In the genomic region with DNA sequence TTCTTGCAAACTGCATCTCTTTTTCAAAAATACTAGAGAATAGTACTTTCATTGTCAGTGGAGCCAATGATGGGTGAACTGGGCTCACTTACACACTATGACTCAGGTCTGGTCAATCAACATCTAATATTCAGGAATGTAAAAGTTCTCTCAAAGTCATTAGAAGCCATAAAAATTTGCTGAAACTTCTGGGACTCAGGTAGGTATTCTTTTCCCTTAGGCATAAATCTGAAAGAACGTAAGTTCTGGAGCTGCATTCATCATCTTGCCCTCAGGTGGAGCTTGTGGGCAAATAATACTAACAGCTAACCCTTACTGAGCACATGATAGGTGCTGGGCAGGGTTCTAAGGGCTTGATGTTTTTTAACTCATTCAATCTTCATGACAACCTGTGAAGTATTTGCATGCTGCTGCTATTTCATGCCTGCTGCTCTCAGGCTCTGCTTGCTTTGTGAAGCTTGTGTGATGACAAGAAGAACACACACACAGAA, we compare ENCODE assay signal across 21 cellular contexts.
DNase-seq lines count a peak whose midpoint lies in the region; ATAC-seq and TF ChIP-seq lines count a peak whose summit lies in the region.
"Had no signal": no experiment of that assay in that cellular context is flagged by ENCODE, and none has a peak within 500 bp of the region (broad histone marks: within the 10 kb centered on the region; RNA-seq: fewer than 3 reads in every experiment).

No MANE protein-coding gene starts in this region.

- no peak overlapping the region for H3K4me3 ChIP-seq in neural progenitor cell
- no peak overlapping the region for H3K4me3 ChIP-seq in BE2C (ENCODE audit: low read depth, low read length)
- H3K4me3 ChIP-seq: skin epidermis had no signal

- H3K27me3 ChIP-seq in neural progenitor cell: no peaks in the 10 kb centered on the region
- no peaks in the 10 kb centered on the region for H3K27me3 ChIP-seq in BE2C

- H3K27ac Mint-ChIP-seq in neural progenitor cell (no peak overlapping the region), MCF 10A (ENCODE audit: low read depth, unreplicated experiment) (no peak overlapping the region)
- H3K27ac Mint-ChIP-seq in natural killer cell treated with Interleukin-12 subunit alpha and Interleukin-12 subunit beta and Interleukin-15 and Interleukin-18, amount 100 ng/mL, for 72 hours: no peak overlapping the region
- H3K27ac Mint-ChIP-seq: activated CD4-positive, alpha-beta memory T cell treated with anti-CD3 and anti-CD28 coated beads for 36 hours; activated naive CD4-positive, alpha-beta T cell treated with anti-CD3 and anti-CD28 coated beads, Interleukin-2, amount 50 U/mL, for 24 hours; HFFc6; immature natural killer cell; nephron progenitor cell; progenitor cell of endocrine pancreas had no signal

- no peaks in the 10 kb centered on the region for H3F3A ChIP-seq in neural progenitor cell (ENCODE audit: low read depth)

- DNase-seq in HCEC 1CT (peak; percentile 16), RPMI7951 (ENCODE audit: low read depth) (peak; percentile 43), fibroblast of peridontal ligament (ENCODE audit: extremely low read depth) (peak; percentile 46), neural progenitor cell (ENCODE audit: low spot score) (no peak), BE2C (no peak), Right ventricle myocardium superior (no peak), MCF 10A (ENCODE audit: unreplicated experiment) (no peak)
- DNase-seq in natural killer cell treated with Interleukin-12 subunit alpha and Interleukin-12 subunit beta and Interleukin-15 and Interleukin-18, amount 100 ng/mL, for 72 hours (ENCODE audit: low spot score): no peak
- DNase-seq: activated CD4-positive, alpha-beta memory T cell treated with anti-CD3 and anti-CD28 coated beads for 36 hours; activated T-cell treated with anti-CD3 and anti-CD28 coated beads, Interleukin-2, amount 50 U/mL, for 1 hour; dermis blood vessel endothelial cell; HFFc6; immature natural killer cell; NCI-H1436 treated with DMSO at 0.1 percent for 48 hours; nephron progenitor cell; stimulated activated CD4-positive, alpha-beta T cell treated with anti-CD3 and anti-CD28 coated beads, Interleukin-4, amount 100 ng/mL, for 1 hour had no signal

- H3K9me3 Mint-ChIP-seq in neural progenitor cell (no peaks in the 10 kb centered on the region), MCF 10A (ENCODE audit: unreplicated experiment) (no peaks in the 10 kb centered on the region)
- H3K9me3 Mint-ChIP-seq in natural killer cell treated with Interleukin-12 subunit alpha and Interleukin-12 subunit beta and Interleukin-15 and Interleukin-18, amount 100 ng/mL, for 72 hours: peaks cover 10% of the 10 kb centered on the region
- H3K9me3 Mint-ChIP-seq: activated CD4-positive, alpha-beta memory T cell treated with anti-CD3 and anti-CD28 coated beads for 36 hours; activated naive CD4-positive, alpha-beta T cell treated with anti-CD3 and anti-CD28 coated beads, Interleukin-2, amount 50 U/mL, for 24 hours; HFFc6; nephron progenitor cell had no signal

- CTCF ChIA-PET in MCF 10A (lab: Yijun Ruan, JAX): interaction anchor here (0.5 to 1.6 kb wide), 9 partner anchors 8 to 480 kb away, joined by 3 to 7 read pairs (median 3); no protein-coding TSS in a partner anchor

- POLR2A ChIA-PET in MCF 10A (lab: Yijun Ruan, JAX): interaction anchor here (0.6 to 1.7 kb wide), 4 partner anchors 9 to 1846 kb away, joined by 3 to 5 read pairs (median 4); no protein-coding TSS in a partner anchor

- intact Hi-C loops in Right ventricle myocardium superior (cut with DNase I) (no loop called here), MCF 10A (cut with micrococcal nuclease) (no loop called here)

- no peaks in the 10 kb centered on the region for H3K36me3 Mint-ChIP-seq in neural progenitor cell
- no peaks in the 10 kb centered on the region for H3K36me3 Mint-ChIP-seq in MCF 10A (ENCODE audit: insufficient read depth, unreplicated experiment)
- no peaks in the 10 kb centered on the region for H3K36me3 Mint-ChIP-seq in natural killer cell treated with Interleukin-12 subunit alpha and Interleukin-12 subunit beta and Interleukin-15 and Interleukin-18, amount 100 ng/mL, for 72 hours
- H3K36me3 Mint-ChIP-seq: activated CD4-positive, alpha-beta memory T cell treated with anti-CD3 and anti-CD28 coated beads for 36 hours; activated naive CD4-positive, alpha-beta T cell treated with anti-CD3 and anti-CD28 coated beads, Interleukin-2, amount 50 U/mL, for 24 hours; immature natural killer cell had no signal

- H3K4me2 ChIP-seq in neural progenitor cell: no peak overlapping the region

- H3K79me2 ChIP-seq in neural progenitor cell (ENCODE audit: low read depth): no peaks in the 10 kb centered on the region

- H3K9me3 ChIP-seq in neural progenitor cell (ENCODE audit: low read depth): no peaks in the 10 kb centered on the region
- no peaks in the 10 kb centered on the region for H3K9me3 ChIP-seq in BE2C

- H2AFZ ChIP-seq in neural progenitor cell (replicated peaks): peak overlapping the region; percentile 18

- TF ChIP-seq CTCF in neural progenitor cell (IDR thresholded peaks at IDR 0.05) (no peak), BE2C (IDR thresholded peaks at IDR 0.05; ENCODE audit: low read depth, low read length) (no peak), MCF 10A (IDR thresholded peaks at IDR 0.05; ENCODE audit: unreplicated experiment) (no peak)

- no peaks in the 10 kb centered on the region for H4K20me1 ChIP-seq in neural progenitor cell (ENCODE audit: low read depth)

- peaks cover 16% of the 10 kb centered on the region for H3K4me1 Mint-ChIP-seq in neural progenitor cell
- no peaks in the 10 kb centered on the region for H3K4me1 Mint-ChIP-seq in MCF 10A (ENCODE audit: insufficient read depth, unreplicated experiment)
- H3K4me1 Mint-ChIP-seq in natural killer cell treated with Interleukin-12 subunit alpha and Interleukin-12 subunit beta and Interleukin-15 and Interleukin-18, amount 100 ng/mL, for 72 hours (ENCODE audit: low read depth in 2 of 2): no peaks in the 10 kb centered on the region
- H3K4me1 Mint-ChIP-seq: activated naive CD4-positive, alpha-beta T cell treated with anti-CD3 and anti-CD28 coated beads, Interleukin-2, amount 50 U/mL, for 24 hours; immature natural killer cell had no signal

- no TSS peak for BruUV-seq in MCF 10A (replicated peaks; lab: Mats Ljungman, UMichigan)

- no peak for ATAC-seq in Right ventricle myocardium superior (ENCODE audit: poor library complexity)
- no peak for ATAC-seq in natural killer cell treated with Interleukin-12 subunit alpha and Interleukin-12 subunit beta and Interleukin-15 and Interleukin-18, amount 100 ng/mL, for 72 hours
- ATAC-seq: Right ventricle myocardium inferior had no signal

- H3K27me3 Mint-ChIP-seq in neural progenitor cell (ENCODE audit: insufficient read depth, low read depth) (peaks cover 3% of the 10 kb centered on the region), MCF 10A (ENCODE audit: insufficient read depth, unreplicated experiment) (no peaks in the 10 kb centered on the region)
- H3K27me3 Mint-ChIP-seq in natural killer cell treated with Interleukin-12 subunit alpha and Interleukin-12 subunit beta and Interleukin-15 and Interleukin-18, amount 100 ng/mL, for 72 hours: no peaks in the 10 kb centered on the region
- H3K27me3 Mint-ChIP-seq: activated CD4-positive, alpha-beta memory T cell treated with anti-CD3 and anti-CD28 coated beads for 36 hours; activated naive CD4-positive, alpha-beta T cell treated with anti-CD3 and anti-CD28 coated beads, Interleukin-2, amount 50 U/mL, for 24 hours; progenitor cell of endocrine pancreas had no signal

- H3K36me3 ChIP-seq in neural progenitor cell: no peaks in the 10 kb centered on the region
- H3K36me3 ChIP-seq in BE2C: no peaks in the 10 kb centered on the region

- no peak overlapping the region for H3K27ac ChIP-seq in neural progenitor cell
- H3K27ac ChIP-seq: skin epidermis, VCaP had no signal

- H3K4me1 ChIP-seq in neural progenitor cell (peaks cover 8% of the 10 kb centered on the region), BE2C (no peaks in the 10 kb centered on the region)

- H3K4me3 Mint-ChIP-seq in neural progenitor cell: no peak overlapping the region
- H3K4me3 Mint-ChIP-seq in MCF 10A (ENCODE audit: unreplicated experiment): no peak overlapping the region
- no peak overlapping the region for H3K4me3 Mint-ChIP-seq in natural killer cell treated with Interleukin-12 subunit alpha and Interleukin-12 subunit beta and Interleukin-15 and Interleukin-18, amount 100 ng/mL, for 72 hours
- H3K4me3 Mint-ChIP-seq: activated CD4-positive, alpha-beta memory T cell treated with anti-CD3 and anti-CD28 coated beads for 36 hours; activated naive CD4-positive, alpha-beta T cell treated with anti-CD3 and anti-CD28 coated beads, Interleukin-2, amount 50 U/mL, for 24 hours; HFFc6; immature natural killer cell; nephron progenitor cell had no signal

- H3K9ac ChIP-seq in neural progenitor cell: no peak overlapping the region

Comparison
In these comparisons a context has a peak if more than half of its experiments do, and no peak if none do; other contexts are left out.
1. DNase-seq: peak in HCEC 1CT (single experiment), RPMI7951 (single experiment) and fibroblast of peridontal ligament (single experiment); none in neural progenitor cell (single experiment), BE2C (single experiment), Right ventricle myocardium superior (single experiment), MCF 10A (single experiment) and natural killer cell treated with Interleukin-12 subunit alpha and Interleukin-12 subunit beta and Interleukin-15 and Interleukin-18, amount 100 ng/mL, for 72 hours (single experiment).